8 cellular contexts compared by ENCODE assay signal in the genomic region with DNA sequence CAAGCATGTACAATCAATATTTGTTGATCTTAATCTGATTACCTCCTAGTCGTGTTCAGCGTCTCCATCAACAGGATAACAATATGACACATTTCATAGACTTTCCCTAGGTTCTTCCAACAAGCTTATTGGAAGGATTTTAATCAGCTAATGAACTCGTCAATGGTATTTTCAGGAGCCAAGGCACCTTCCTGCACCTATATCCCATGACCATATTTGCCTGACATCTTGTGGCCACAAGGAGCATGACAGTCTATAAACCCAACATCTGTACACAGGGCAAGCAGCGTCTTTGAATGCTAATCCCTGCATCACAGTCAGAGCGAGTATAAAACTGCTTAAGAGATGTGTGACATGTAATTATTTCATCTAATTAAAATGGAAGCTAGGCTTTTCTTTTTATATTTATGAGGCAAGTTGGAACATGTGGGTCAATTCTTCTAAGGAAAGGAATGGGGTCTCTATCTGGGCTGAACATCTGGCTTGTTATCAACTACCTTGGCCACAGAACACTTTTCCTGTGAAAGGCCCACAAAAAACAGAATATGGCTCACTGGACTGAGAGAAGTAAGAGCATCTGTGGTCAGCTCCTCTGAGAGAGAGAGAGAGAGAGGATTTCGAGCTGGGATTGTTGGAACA.
DNase-seq lines count a peak whose midpoint lies in the region; ATAC-seq and TF ChIP-seq lines count a peak whose summit lies in the region.

No MANE protein-coding gene starts in this region.

- CTCF ChIA-PET in activated CD4-positive, alpha-beta T cell treated with anti-CD3 and anti-CD28 coated beads, Interleukin-2, amount 10 ng/mL, durations not matched to agents 7 days and 5 days (lab: Charles Lee), result interaction anchor here (0.8 to 1.4 kb wide), 3 partner anchors 9 to 98 kb away, joined by 3 to 5 read pairs (median 4); no protein-coding TSS in a partner anchor

- no peaks in the 10 kb centered on the region for H3K4me1 ChIP-seq in tibial artery

- POLR2A ChIA-PET in activated CD4-positive, alpha-beta T cell treated with anti-CD3 and anti-CD28 coated beads, Interleukin-2, amount 10 ng/mL, durations not matched to agents 7 days and 5 days (lab: Charles Lee), result no interaction called here

- peaks cover 7% of the 10 kb centered on the region for H3K4me1 Mint-ChIP-seq in activated CD4-positive, alpha-beta T cell treated with anti-CD3 and anti-CD28 coated beads, Interleukin-2, amount 10 ng/mL, durations not matched to agents 7 days and 5 days
- H3K4me1 Mint-ChIP-seq in brain, result peaks cover 45% of the 10 kb centered on the region

- no peaks in the 10 kb centered on the region for H3K9me3 ChIP-seq in tibial artery

- H3K27me3 ChIP-seq in tibial artery, result peaks cover 0 to 2% of the 10 kb centered on the region in 2 donors

- H3K27ac Mint-ChIP-seq in activated CD4-positive, alpha-beta T cell treated with anti-CD3 and anti-CD28 coated beads, Interleukin-2, amount 10 ng/mL, durations not matched to agents 7 days and 5 days, result peak overlapping the region; percentile 39
- peak overlapping the region in 3 of 5 experiments; percentile 15 to 69 (median 65) for H3K27ac Mint-ChIP-seq in brain

- H3K27me3 Mint-ChIP-seq in activated CD4-positive, alpha-beta T cell treated with anti-CD3 and anti-CD28 coated beads, Interleukin-2, amount 10 ng/mL, durations not matched to agents 7 days and 5 days, result no peaks in the 10 kb centered on the region
- peaks cover 2% of the 10 kb centered on the region for H3K27me3 Mint-ChIP-seq in brain

- intact Hi-C loops in tibial artery (cut with DNase I; ENCODE audit: low total_unique reads), result no loop called here

- TF ChIP-seq CTCF in brain (conservative IDR thresholded peaks at IDR 0.05) (peak; percentile 82 to 95), tibial artery (IDR thresholded peaks at IDR 0.05) (peak; percentile 30 to 35)

- no peak overlapping the region for H3K4me3 Mint-ChIP-seq in activated CD4-positive, alpha-beta T cell treated with anti-CD3 and anti-CD28 coated beads, Interleukin-2, amount 10 ng/mL, durations not matched to agents 7 days and 5 days
- H3K4me3 Mint-ChIP-seq in brain, result peak overlapping the region in 1 of 5 experiments; percentile 0

- no peak overlapping the region for H3K27ac ChIP-seq in tibial artery

- no peaks in the 10 kb centered on the region for H3K36me3 Mint-ChIP-seq in activated CD4-positive, alpha-beta T cell treated with anti-CD3 and anti-CD28 coated beads, Interleukin-2, amount 10 ng/mL, durations not matched to agents 7 days and 5 days (ENCODE audit: low read depth)
- no peaks in the 10 kb centered on the region for H3K36me3 Mint-ChIP-seq in brain

- no peaks in the 10 kb centered on the region for H3K9me3 Mint-ChIP-seq in activated CD4-positive, alpha-beta T cell treated with anti-CD3 and anti-CD28 coated beads, Interleukin-2, amount 10 ng/mL, durations not matched to agents 7 days and 5 days
- no peaks in the 10 kb centered on the region for H3K9me3 Mint-ChIP-seq in brain

- DNase-seq in activated CD4-positive, alpha-beta T cell treated with anti-CD3 and anti-CD28 coated beads, Interleukin-2, amount 10 ng/mL, durations not matched to agents 7 days and 5 days, result peak; percentile 17
- DNase-seq in activated CD4-positive, alpha-beta T cell treated with anti-CD3 and anti-CD28 coated beads, Interleukin-2, amount 50 U/mL, for 4 hours, result no peak
- peak; percentile 82 for DNase-seq in NCI-H69 (lab: John Stamatoyannopoulos, UW)
- peak; percentile 71 for DNase-seq in kidney glomerular epithelial cell (lab: John Stamatoyannopoulos, UW)
- DNase-seq in tibial artery, result no peak

- no peaks in the 10 kb centered on the region for H3K36me3 ChIP-seq in tibial artery

- peak; percentile 95 for ATAC-seq in GM21423 (IDR thresholded peaks at IDR 0.05; ENCODE audit: unreplicated experiment)
- peak; percentile 89 for ATAC-seq in HG03520 (IDR thresholded peaks at IDR 0.05; ENCODE audit: unreplicated experiment)

- no peak overlapping the region for H3K4me3 ChIP-seq in tibial artery

Comparison
In these comparisons a context has a peak if more than half of its experiments do, and no peak if none do; other contexts are left out.
1. DNase-seq: peak in activated CD4-positive, alpha-beta T cell treated with anti-CD3 and anti-CD28 coated beads, Interleukin-2, amount 10 ng/mL, durations not matched to agents 7 days and 5 days (single experiment), NCI-H69 (single experiment) and kidney glomerular epithelial cell (single experiment); none in activated CD4-positive, alpha-beta T cell treated with anti-CD3 and anti-CD28 coated beads, Interleukin-2, amount 50 U/mL, for 4 hours (0 of 2) and tibial artery (0 of 2).